In genomic region chr13:62119739-62120700, GRCh38 we compare ENCODE assay signal across 9 cellular contexts.
DNase-seq lines count a peak whose midpoint lies in the region; ATAC-seq and TF ChIP-seq lines count a peak whose summit lies in the region.
"Had no signal": no experiment of that assay in that cellular context is flagged by ENCODE, and none has a peak within 500 bp of the region (broad histone marks: within the 10 kb centered on the region; RNA-seq: fewer than 3 reads in every experiment).

No MANE protein-coding gene starts in this region.

- ATAC-seq in HG02678 (IDR thresholded peaks at IDR 0.05; ENCODE audit: unreplicated experiment): peak; percentile 57
- ATAC-seq in Panc1: no peak

- no peak overlapping the region for H3K27ac ChIP-seq in BLaER1
- no peak overlapping the region for H3K27ac ChIP-seq in Panc1 (ENCODE audit: low read length)

- in situ Hi-C loops in Panc1 (cut with HindIII; ENCODE audit: low pct_unique_long_range_greater_than_20kb, low sequenced_read_pairs): no loop called here

- H3K9ac ChIP-seq in BLaER1: no peak overlapping the region

- H3K4me3 ChIP-seq in BLaER1: no peak overlapping the region
- no peak overlapping the region for H3K4me3 ChIP-seq in Panc1 (ENCODE audit: low read depth in 2 of 2, low read length in 2 of 2)

- CTCF ChIA-PET in Panc1 (lab: Charles Lee): no interaction called here

- H3K27me3 ChIP-seq in BLaER1 (no peaks in the 10 kb centered on the region), Panc1 (ENCODE audit: control insufficient read depth, insufficient read depth, low read length) (no peaks in the 10 kb centered on the region)

- H4K20me1 ChIP-seq in BLaER1: no peaks in the 10 kb centered on the region

- peaks cover 9% of the 10 kb centered on the region for H3K4me1 ChIP-seq in BLaER1
- no peaks in the 10 kb centered on the region for H3K4me1 ChIP-seq in Panc1 (ENCODE audit: control insufficient read depth, insufficient read depth, low read length)

- peak; percentile 30; the same call in 1 of the 2 replicates for TF ChIP-seq CTCF in Panc1 (IDR thresholded peaks at IDR 0.05)

- peak overlapping the region; percentile 22; the same call in 1 of the 2 replicates for H3K4me2 ChIP-seq in BLaER1

- no peaks in the 10 kb centered on the region for H3K36me3 ChIP-seq in BLaER1
- H3K36me3 ChIP-seq in Panc1 (ENCODE audit: control insufficient read depth, insufficient read depth, low read length): no peaks in the 10 kb centered on the region

- intact Hi-C loops in Panc1 (cut with micrococcal nuclease; ENCODE audit: unreplicated experiment): loop anchor here (5.0 kb wide), 1 partner anchor 237 kb away; no protein-coding TSS in a partner anchor

- DNase-seq in Panc1 (ENCODE audit: low read depth, low spot score) (no peak), glomerular visceral epithelial cell (ENCODE audit: extremely low spot score) (peak; percentile 26), ureter (ENCODE audit: low spot score) (no peak), EL (no peak), cortex of kidney (lab: John Stamatoyannopoulos, UW) (no peak), UCSD-AML1 (lab: John Stamatoyannopoulos, UW; ENCODE audit: unreplicated experiment) (no peak)
- DNase-seq: activated naive CD8-positive, alpha-beta T cell treated with anti-CD3 and anti-CD28 coated beads, Interleukin-2, amount 10 ng/mL, durations not matched to agents 7 days and 5 days had no signal

- H3K9me3 ChIP-seq in BLaER1: peaks cover 10% of the 10 kb centered on the region; the same call in 1 of the 2 replicates
- H3K9me3 ChIP-seq in Panc1 (ENCODE audit: control insufficient read depth, insufficient read depth, low read depth, low read length): 0 out of 2 replicates have a peak, but pooled peaks cover 2% of the 10 kb centered on the region

- POLR2A ChIA-PET in Panc1 (lab: Charles Lee): no interaction called here

- BruUV-seq in Panc1 (replicated peaks; lab: Mats Ljungman, UMichigan): no TSS peak
